In the genomic region with DNA sequence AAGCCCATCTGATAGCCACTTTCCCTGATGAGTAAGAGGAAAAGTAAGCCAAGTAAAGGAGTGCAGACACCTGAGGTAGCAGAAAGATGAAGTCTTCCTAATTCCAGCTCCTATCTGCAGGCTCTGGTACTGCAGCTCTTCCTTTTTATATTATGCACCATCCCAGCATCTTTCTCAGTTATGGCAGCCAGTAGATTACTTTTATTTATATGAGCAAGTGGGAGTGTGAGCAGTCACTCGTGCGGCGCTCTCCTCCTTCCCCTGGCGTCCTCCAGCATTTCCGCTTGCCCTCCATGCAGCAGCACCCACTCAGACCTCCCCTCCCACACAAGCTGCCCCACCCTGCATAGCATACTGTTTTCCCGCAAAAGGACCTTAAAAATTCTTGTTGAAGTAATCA, we compare ENCODE assay signal across 14 cellular contexts.
A peak's percentile ranks its signal among the peaks of the same experiment; 100 is the strongest.
DNase-seq lines count a peak whose midpoint lies in the region; ATAC-seq, FAIRE-seq and TF ChIP-seq lines count a peak whose summit lies in the region.
"Had no signal": no experiment of that assay in that cellular context is flagged by ENCODE, and none has a peak within 500 bp of the region (broad histone marks: within the 10 kb centered on the region; RNA-seq: fewer than 3 reads in every experiment).

No MANE protein-coding gene starts in this region.

- H3K9me3 Mint-ChIP-seq in activated CD4-positive, alpha-beta T cell treated with anti-CD3 and anti-CD28 coated beads, Interleukin-2, amount 10 ng/mL, durations not matched to agents 7 days and 5 days: peaks cover 27% of the 10 kb centered on the region

- no peak for TF ChIP-seq RAD21 in HepG2 (CRISPR knock-in tag; IDR thresholded peaks at IDR 0.05)

- H2AFZ ChIP-seq in HepG2 (ENCODE audit: low read length): no peak overlapping the region

- no peak overlapping the region for H3K4me2 ChIP-seq in HepG2 (ENCODE audit: low read depth, low read length)
- H3K4me2 ChIP-seq: BLaER1 treated with 17β-estradiol and CSF1 and Interleukin-3, amounts not matched to agents 10 nM and 100 nM had no signal

- CTCF ChIA-PET in HepG2 (lab: Yijun Ruan, JAX; ENCODE audit: low intra/inter-chr PET ratio, low total read pairs): no interaction called here
- CTCF ChIA-PET in activated CD4-positive, alpha-beta T cell treated with anti-CD3 and anti-CD28 coated beads, Interleukin-2, amount 10 ng/mL, durations not matched to agents 7 days and 5 days (lab: Charles Lee): interaction anchor here (2.6 kb wide), 1 partner anchor 11 kb away, joined by 10 read pairs; no protein-coding TSS in a partner anchor

- TF ChIP-seq CTCF in right lobe of liver (IDR thresholded peaks at IDR 0.05): peak in 3 of 4 donors; percentile 5 to 14 (median 8)
- no peak for TF ChIP-seq CTCF in HepG2 (CRISPR knock-in tag; IDR thresholded peaks at IDR 0.05)
- TF ChIP-seq CTCF in foreskin fibroblast (IDR thresholded peaks at IDR 0.05; ENCODE audit: low read depth, low read length): peak; percentile 18

- TF ChIP-seq POLR2A in right lobe of liver (IDR thresholded peaks at IDR 0.05) (no peak), HepG2 (IDR thresholded peaks at IDR 0.05; ENCODE audit: insufficient read depth in 1 of 2, low read depth in 2 of 2, low read length in 2 of 2) (no peak)

- H3K27ac ChIP-seq in right lobe of liver (no peak overlapping the region), HepG2 (ENCODE audit: extremely low read length, insufficient read depth, low read length) (no peak overlapping the region)
- H3K27ac ChIP-seq: BLaER1 treated with 17β-estradiol and CSF1 and Interleukin-3, amounts not matched to agents 10 nM and 100 nM; ovary; SJCRH30; thyroid gland had no signal

- ATAC-seq in right lobe of liver (no peak), HepG2 (no peak), GM21786 (IDR thresholded peaks at IDR 0.05; ENCODE audit: unreplicated experiment) (no peak)

- H3K36me3 ChIP-seq in right lobe of liver (no peaks in the 10 kb centered on the region), HepG2 (replicated peaks in 1 of 2; ENCODE audit: control insufficient read depth in 1 of 2, insufficient read depth in 2 of 2, low read length in 2 of 2) (no peaks in the 10 kb centered on the region)
- H3K36me3 ChIP-seq: BLaER1 treated with 17β-estradiol and CSF1 and Interleukin-3, amounts not matched to agents 10 nM and 100 nM; ovary; SJCRH30; thyroid gland had no signal

- peaks cover 33% of the 10 kb centered on the region for H3K36me3 Mint-ChIP-seq in activated CD4-positive, alpha-beta T cell treated with anti-CD3 and anti-CD28 coated beads, Interleukin-2, amount 10 ng/mL, durations not matched to agents 7 days and 5 days (ENCODE audit: low read depth)

- no peak overlapping the region for H3K9ac ChIP-seq in HepG2 (ENCODE audit: insufficient read depth, low read depth, low read length)
- H3K9ac ChIP-seq: BLaER1 treated with 17β-estradiol and CSF1 and Interleukin-3, amounts not matched to agents 10 nM and 100 nM had no signal

- H3K4me3 ChIP-seq in right lobe of liver: no peak overlapping the region
- no peak overlapping the region for H3K4me3 ChIP-seq in HepG2 (replicated peaks in 1 of 3; ENCODE audit: insufficient read depth in 1 of 3, low read depth in 2 of 3, low read length in 3 of 3)
- H3K4me3 ChIP-seq in foreskin fibroblast (ENCODE audit: low read depth in 1 of 2, low read length in 2 of 2): no peak overlapping the region
- H3K4me3 ChIP-seq: BLaER1 treated with 17β-estradiol and CSF1 and Interleukin-3, amounts not matched to agents 10 nM and 100 nM; ovary; SJCRH30; thyroid gland had no signal

- H3K27me3 ChIP-seq in right lobe of liver: no peaks in the 10 kb centered on the region
- H3K27me3 ChIP-seq in HepG2 (ENCODE audit: control insufficient read depth in 1 of 2, insufficient read depth in 2 of 2, low read length in 2 of 2): no peaks in the 10 kb centered on the region; a peak in 1 of 5 replicates
- H3K27me3 ChIP-seq: ovary, SJCRH30, thyroid gland had no signal

- in situ Hi-C loops in HepG2 (cut with HindIII; ENCODE audit: extremely low pct_ligation_motif_present, low pct_unique_long_range_greater_than_20kb): no loop called here

- no peak for FAIRE-seq in HepG2 (lab: Jason Lieb, UNC)

- no peaks in the 10 kb centered on the region for H3K4me1 ChIP-seq in right lobe of liver
- no peaks in the 10 kb centered on the region for H3K4me1 ChIP-seq in HepG2 (ENCODE audit: insufficient read depth, low read length)
- H3K4me1 ChIP-seq: thyroid gland had no signal

- peaks cover 41% of the 10 kb centered on the region for H3K4me1 Mint-ChIP-seq in activated CD4-positive, alpha-beta T cell treated with anti-CD3 and anti-CD28 coated beads, Interleukin-2, amount 10 ng/mL, durations not matched to agents 7 days and 5 days

- H3K27me3 Mint-ChIP-seq in activated CD4-positive, alpha-beta T cell treated with anti-CD3 and anti-CD28 coated beads, Interleukin-2, amount 10 ng/mL, durations not matched to agents 7 days and 5 days: peaks cover 16% of the 10 kb centered on the region

- no peak overlapping the region for H3K27ac Mint-ChIP-seq in activated CD4-positive, alpha-beta T cell treated with anti-CD3 and anti-CD28 coated beads, Interleukin-2, amount 10 ng/mL, durations not matched to agents 7 days and 5 days

- H3K9me3 ChIP-seq in right lobe of liver (no peaks in the 10 kb centered on the region), HepG2 (ENCODE audit: low read length) (no peaks in the 10 kb centered on the region)
- H3K9me3 ChIP-seq: ovary, SJCRH30, thyroid gland had no signal

- BruUV-seq in HepG2 (replicated peaks; lab: Mats Ljungman, UMichigan): no TSS peak

- intact Hi-C loops in right lobe of liver (cut with DNase I) (no loop called here), HepG2 (cut with micrococcal nuclease; ENCODE audit: unreplicated experiment) (no loop called here)

- H3K4me3 Mint-ChIP-seq in activated CD4-positive, alpha-beta T cell treated with anti-CD3 and anti-CD28 coated beads, Interleukin-2, amount 10 ng/mL, durations not matched to agents 7 days and 5 days: no peak overlapping the region

- no peak for TF ChIP-seq EP300 in HepG2 (IDR thresholded peaks at IDR 0.05; ENCODE audit: low read depth in 2 of 2, low read length in 2 of 2)
- TF ChIP-seq EP300 in HepG2 (CRISPR knock-in tag; IDR thresholded peaks at IDR 0.05; ENCODE audit: borderline replicate concordance): no peak

- no peak for DNase-seq in right lobe of liver
- DNase-seq in HepG2 (ENCODE audit: low spot score): no peak
- peak; percentile 15 for DNase-seq in RKO (ENCODE audit: low spot score)
- DNase-seq in foreskin fibroblast: no peak
- DNase-seq in putamen (ENCODE audit: low spot score): no peak
- no peak for DNase-seq in stimulated activated CD4-positive, alpha-beta T cell treated with anti-CD3 and anti-CD28 coated beads, Interleukin-4, amount 100 ng/mL, for 1 hour
- DNase-seq in activated CD4-positive, alpha-beta T cell treated with anti-CD3 and anti-CD28 coated beads, Interleukin-2, amount 10 ng/mL, durations not matched to agents 7 days and 5 days: no peak
- DNase-seq: islet precursor cell, NCI-H2171, ovary, thyroid gland had no signal

- no peaks in the 10 kb centered on the region for H4K20me1 ChIP-seq in HepG2 (ENCODE audit: insufficient read depth, low read length)
- H4K20me1 ChIP-seq: BLaER1 treated with 17β-estradiol and CSF1 and Interleukin-3, amounts not matched to agents 10 nM and 100 nM had no signal

- no peaks in the 10 kb centered on the region for H3K79me2 ChIP-seq in HepG2 (ENCODE audit: insufficient read depth, low read length)

- POLR2A ChIA-PET in HepG2 (lab: Yijun Ruan, JAX): no interaction called here
- POLR2A ChIA-PET in activated CD4-positive, alpha-beta T cell treated with anti-CD3 and anti-CD28 coated beads, Interleukin-2, amount 10 ng/mL, durations not matched to agents 7 days and 5 days (lab: Charles Lee): no interaction called here

- WGBS in right lobe of liver (ENCODE audit: insufficient coverage, low coverage, low lambda C conversion rate, missing lambda C conversion rate): 52% methylated on average over 5 of the region's 6 CpGs
- 21% methylated on average over 6 of the region's 6 CpGs for WGBS in HepG2 (ENCODE audit: low lambda C conversion rate)

TF ChIP-seq in HepG2, 621 proteins besides CTCF, POLR2A, EP300 and RAD21:
- TF ChIP-seq CC2D1A (CRISPR knock-in tag; IDR thresholded peaks at IDR 0.05) (no peak), NR2F1 (CRISPR knock-in tag; IDR thresholded peaks at IDR 0.05) (no peak), TOPORS (CRISPR knock-in tag; IDR thresholded peaks at IDR 0.05) (no peak), MED8 (CRISPR knock-in tag; IDR thresholded peaks at IDR 0.05; ENCODE audit: insufficient replicate concordance) (no peak), TCF7L2 (IDR thresholded peaks at IDR 0.05; ENCODE audit: low read depth, low read length) (no peak), HMG20B (CRISPR knock-in tag; conservative IDR thresholded peaks at IDR 0.05) (no peak), FOXO1 (CRISPR knock-in tag; IDR thresholded peaks at IDR 0.05) (no peak), CCDC6 (CRISPR knock-in tag; IDR thresholded peaks at IDR 0.05) (no peak)
- TF ChIP-seq, protein P1, sequence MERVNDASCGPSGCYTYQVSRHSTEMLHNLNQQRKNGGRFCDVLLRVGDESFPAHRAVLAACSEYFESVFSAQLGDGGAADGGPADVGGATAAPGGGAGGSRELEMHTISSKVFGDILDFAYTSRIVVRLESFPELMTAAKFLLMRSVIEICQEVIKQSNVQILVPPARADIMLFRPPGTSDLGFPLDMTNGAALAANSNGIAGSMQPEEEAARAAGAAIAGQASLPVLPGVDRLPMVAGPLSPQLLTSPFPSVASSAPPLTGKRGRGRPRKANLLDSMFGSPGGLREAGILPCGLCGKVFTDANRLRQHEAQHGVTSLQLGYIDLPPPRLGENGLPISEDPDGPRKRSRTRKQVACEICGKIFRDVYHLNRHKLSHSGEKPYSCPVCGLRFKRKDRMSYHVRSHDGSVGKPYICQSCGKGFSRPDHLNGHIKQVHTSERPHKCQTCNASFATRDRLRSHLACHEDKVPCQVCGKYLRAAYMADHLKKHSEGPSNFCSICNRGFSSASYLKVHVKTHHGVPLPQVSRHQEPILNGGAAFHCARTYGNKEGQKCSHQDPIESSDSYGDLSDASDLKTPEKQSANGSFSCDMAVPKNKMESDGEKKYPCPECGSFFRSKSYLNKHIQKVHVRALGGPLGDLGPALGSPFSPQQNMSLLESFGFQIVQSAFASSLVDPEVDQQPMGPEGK (CRISPR knock-in tag; IDR thresholded peaks at IDR 0.05): no peak
